ENCODE assay signal across 36 cellular contexts in genomic region chr2:110708455-110708854, GRCh38. TPM values are rescaled to one million over a fixed set of nuclear protein-coding genes. Genes with fewer than 3 reads are reported as not detected.
"Had no signal": no experiment of that assay in that cellular context is flagged by ENCODE, and none has a peak within 500 bp of the region (broad histone marks: within the 10 kb centered on the region; RNA-seq: fewer than 3 reads in every experiment).

No MANE protein-coding gene starts in this region.

- H3K27ac Mint-ChIP-seq: activated CD4-positive, alpha-beta memory T cell treated with anti-CD3 and anti-CD28 coated beads, Interleukin-2, amount 10 ng/mL, durations not matched to agents 7 days and 5 days; activated CD4-positive, alpha-beta T cell treated with anti-CD3 and anti-CD28 coated beads for 36 hours; activated CD4-positive, alpha-beta T cell treated with anti-CD3 and anti-CD28 coated beads, Interleukin-2, amount 10 ng/mL, durations not matched to agents 7 days and 5 days; activated CD8-positive, alpha-beta memory T cell treated with anti-CD3 and anti-CD28 coated beads, Interleukin-2, amount 10 ng/mL, durations not matched to agents 7 days and 5 days; activated CD8-positive, alpha-beta T cell treated with anti-CD3 and anti-CD28 coated beads, Interleukin-2, amount 10 ng/mL, durations not matched to agents 7 days and 5 days; activated naive CD4-positive, alpha-beta T cell treated with anti-CD3 and anti-CD28 coated beads, Interleukin-2, amount 10 ng/mL, durations not matched to agents 7 days and 5 days; activated naive CD4-positive, alpha-beta T cell treated with anti-CD3 and anti-CD28 coated beads, Interleukin-2, amount 50 U/mL, for 24 hours; activated naive CD8-positive, alpha-beta T cell; activated naive CD8-positive, alpha-beta T cell treated with anti-CD3 and anti-CD28 coated beads, Interleukin-2, amount 10 ng/mL, durations not matched to agents 7 days and 5 days; activated naive CD8-positive, alpha-beta T cell treated with anti-CD3 and anti-CD28 coated beads, Interleukin-2, amount 50 U/mL, for 24 hours; activated T-cell treated with anti-CD3 and anti-CD28 coated beads, Interleukin-2, amount 50 U/mL, for 24 hours; activated T-helper 2 cell treated with anti-CD3 and anti-CD28 coated beads, Interferon-gamma antibody, Interleukin-2, Interleukin-4, amounts not matched to agents 10 μg/mL and 5 μg/mL and 100 μg/mL, durations not matched to agents 14 hours and 24 hours and 36 hours; brain; T-helper 1 cell treated with Interleukin-12 subunit alpha and Interleukin-12 subunit beta and Interleukin-4 antibody, amounts not matched to agents 30 μg/mL and 1 μg/mL, for 36 hours; T-helper 2 cell treated with Interferon-gamma antibody and Interleukin-4, amounts not matched to agents 5 μg/mL and 100 μg/mL, for 36 hours had no signal

- H3K4me3 Mint-ChIP-seq: activated CD4-positive, alpha-beta memory T cell treated with anti-CD3 and anti-CD28 coated beads, Interleukin-2, amount 10 ng/mL, durations not matched to agents 7 days and 5 days; activated CD4-positive, alpha-beta T cell treated with anti-CD3 and anti-CD28 coated beads for 36 hours; activated CD4-positive, alpha-beta T cell treated with anti-CD3 and anti-CD28 coated beads, Interleukin-2, amount 10 ng/mL, durations not matched to agents 7 days and 5 days; activated CD8-positive, alpha-beta memory T cell treated with anti-CD3 and anti-CD28 coated beads, Interleukin-2, amount 10 ng/mL, durations not matched to agents 7 days and 5 days; activated CD8-positive, alpha-beta T cell treated with anti-CD3 and anti-CD28 coated beads, Interleukin-2, amount 10 ng/mL, durations not matched to agents 7 days and 5 days; activated naive CD4-positive, alpha-beta T cell treated with anti-CD3 and anti-CD28 coated beads, Interleukin-2, amount 10 ng/mL, durations not matched to agents 7 days and 5 days; activated naive CD4-positive, alpha-beta T cell treated with anti-CD3 and anti-CD28 coated beads, Interleukin-2, amount 50 U/mL, for 24 hours; activated naive CD8-positive, alpha-beta T cell; activated naive CD8-positive, alpha-beta T cell treated with anti-CD3 and anti-CD28 coated beads, Interleukin-2, amount 10 ng/mL, durations not matched to agents 7 days and 5 days; activated naive CD8-positive, alpha-beta T cell treated with anti-CD3 and anti-CD28 coated beads, Interleukin-2, amount 50 U/mL, for 24 hours; activated T-cell treated with anti-CD3 and anti-CD28 coated beads, Interleukin-2, amount 50 U/mL, for 24 hours; brain; central memory CD8-positive, alpha-beta T cell; T-helper 1 cell treated with Interleukin-12 subunit alpha and Interleukin-12 subunit beta and Interleukin-4 antibody, amounts not matched to agents 30 μg/mL and 1 μg/mL, for 36 hours; T-helper 2 cell treated with Interferon-gamma antibody and Interleukin-4, amounts not matched to agents 5 μg/mL and 100 μg/mL, for 36 hours had no signal

- H3K9me3 Mint-ChIP-seq: activated CD4-positive, alpha-beta memory T cell treated with anti-CD3 and anti-CD28 coated beads, Interleukin-2, amount 10 ng/mL, durations not matched to agents 7 days and 5 days; activated CD4-positive, alpha-beta T cell treated with anti-CD3 and anti-CD28 coated beads, Interleukin-2, amount 10 ng/mL, durations not matched to agents 7 days and 5 days; activated naive CD4-positive, alpha-beta T cell treated with anti-CD3 and anti-CD28 coated beads, Interleukin-2, amount 10 ng/mL, durations not matched to agents 7 days and 5 days; activated naive CD4-positive, alpha-beta T cell treated with anti-CD3 and anti-CD28 coated beads, Interleukin-2, amount 50 U/mL, for 24 hours; activated naive CD8-positive, alpha-beta T cell treated with anti-CD3 and anti-CD28 coated beads, Interleukin-2, amount 10 ng/mL, durations not matched to agents 7 days and 5 days; activated naive CD8-positive, alpha-beta T cell treated with anti-CD3 and anti-CD28 coated beads, Interleukin-2, amount 50 U/mL, for 24 hours; activated T-cell treated with anti-CD3 and anti-CD28 coated beads, Interleukin-2, amount 50 U/mL, for 24 hours; activated T-helper 2 cell treated with anti-CD3 and anti-CD28 coated beads, Interferon-gamma antibody, Interleukin-2, Interleukin-4, amounts not matched to agents 10 μg/mL and 5 μg/mL and 100 μg/mL, durations not matched to agents 14 hours and 24 hours and 36 hours; brain; central memory CD8-positive, alpha-beta T cell; T-helper 1 cell treated with Interleukin-12 subunit alpha and Interleukin-12 subunit beta and Interleukin-4 antibody, amounts not matched to agents 30 μg/mL and 1 μg/mL, for 36 hours; T-helper 2 cell treated with Interferon-gamma antibody and Interleukin-4, amounts not matched to agents 5 μg/mL and 100 μg/mL, for 36 hours had no signal

- H3K36me3 Mint-ChIP-seq: activated CD8-positive, alpha-beta memory T cell treated with anti-CD3 and anti-CD28 coated beads, Interleukin-2, amount 10 ng/mL, durations not matched to agents 7 days and 5 days; activated naive CD4-positive, alpha-beta T cell treated with anti-CD3 and anti-CD28 coated beads, Interleukin-2, amount 10 ng/mL, durations not matched to agents 7 days and 5 days; activated naive CD4-positive, alpha-beta T cell treated with anti-CD3 and anti-CD28 coated beads, Interleukin-2, amount 50 U/mL, for 24 hours; activated naive CD8-positive, alpha-beta T cell; activated naive CD8-positive, alpha-beta T cell treated with anti-CD3 and anti-CD28 coated beads, Interleukin-2, amount 10 ng/mL, durations not matched to agents 7 days and 5 days; brain had no signal

- ATAC-seq: activated CD4-positive, alpha-beta T cell treated with anti-CD3 and anti-CD28 coated beads for 36 hours; activated CD4-positive, CD25-positive, alpha-beta regulatory T cell treated with anti-CD3 and anti-CD28 coated beads, Interleukin-2, amount 50 U/mL, for 24 hours; activated CD8-positive, alpha-beta memory T cell treated with anti-CD3 and anti-CD28 coated beads, Interleukin-2, amount 10 ng/mL, durations not matched to agents 7 days and 5 days; activated CD8-positive, alpha-beta T cell treated with anti-CD3 and anti-CD28 coated beads, Interleukin-2, amount 10 ng/mL, durations not matched to agents 7 days and 5 days; activated naive CD8-positive, alpha-beta T cell treated with anti-CD3 and anti-CD28 coated beads, Interleukin-2, amount 50 U/mL, for 24 hours had no signal

- H3K4me1 Mint-ChIP-seq: activated CD4-positive, alpha-beta T cell treated with anti-CD3 and anti-CD28 coated beads for 36 hours; activated CD4-positive, alpha-beta T cell treated with anti-CD3 and anti-CD28 coated beads, Interleukin-2, amount 10 ng/mL, durations not matched to agents 7 days and 5 days; activated naive CD4-positive, alpha-beta T cell treated with anti-CD3 and anti-CD28 coated beads, Interleukin-2, amount 10 ng/mL, durations not matched to agents 7 days and 5 days; activated naive CD4-positive, alpha-beta T cell treated with anti-CD3 and anti-CD28 coated beads, Interleukin-2, amount 50 U/mL, for 24 hours; activated naive CD8-positive, alpha-beta T cell treated with anti-CD3 and anti-CD28 coated beads, Interleukin-2, amount 50 U/mL, for 24 hours; brain; central memory CD8-positive, alpha-beta T cell had no signal

- DNase-seq: activated CD4-positive, alpha-beta memory T cell treated with anti-CD3 and anti-CD28 coated beads, Interleukin-2, amount 10 ng/mL, durations not matched to agents 7 days and 5 days; activated CD4-positive, alpha-beta T cell treated with anti-CD3 and anti-CD28 coated beads for 1 hour; activated CD4-positive, alpha-beta T cell treated with anti-CD3 and anti-CD28 coated beads for 36 hours; activated CD4-positive, alpha-beta T cell treated with anti-CD3 and anti-CD28 coated beads for 48 hours; activated CD4-positive, alpha-beta T cell treated with anti-CD3 and anti-CD28 coated beads, Interleukin-2, amount 10 ng/mL, durations not matched to agents 7 days and 5 days; activated CD4-positive, alpha-beta T cell treated with anti-CD3 and anti-CD28 coated beads, Interleukin-2, amount 50 U/mL, for 48 hours; activated CD4-positive, CD25-positive, alpha-beta regulatory T cell; activated CD8-positive, alpha-beta memory T cell treated with anti-CD3 and anti-CD28 coated beads for 24 hours; activated CD8-positive, alpha-beta memory T cell treated with anti-CD3 and anti-CD28 coated beads, Interleukin-2, amount 10 ng/mL, durations not matched to agents 7 days and 5 days; activated CD8-positive, alpha-beta memory T cell treated with anti-CD3 and anti-CD28 coated beads, Interleukin-2, amount 50 U/mL, for 48 hours; activated CD8-positive, alpha-beta T cell treated with anti-CD3 and anti-CD28 coated beads, Interleukin-2, amount 10 ng/mL, durations not matched to agents 7 days and 5 days; activated effector memory CD4-positive, alpha-beta T cell treated with Interleukin-2 at 50 U/mL for 16 hours; activated gamma-delta T cell; activated naive CD4-positive, alpha-beta T cell treated with anti-CD3 and anti-CD28 coated beads, Interleukin-2, amount 10 ng/mL, durations not matched to agents 7 days and 5 days; activated naive CD4-positive, alpha-beta T cell treated with Interleukin-2 at 50 U/mL for 16 hours; activated naive CD8-positive, alpha-beta T cell treated with anti-CD3 and anti-CD28 coated beads, Interleukin-2, amount 10 ng/mL, durations not matched to agents 7 days and 5 days; activated naive CD8-positive, alpha-beta T cell treated with anti-CD3 and anti-CD28 coated beads, Interleukin-2, amount 50 U/mL, for 24 hours; activated T-cell treated with anti-CD3 and anti-CD28 coated beads, Interleukin-2, amount 50 U/mL, for 24 hours; activated T-cell treated with anti-CD3 and anti-CD28 coated beads, Interleukin-2, amount 50 U/mL, for 48 hours; amygdala; anterior cingulate cortex; caudate nucleus; cerebellar nuclear complex; T-helper 2 cell; T-helper 9 cell had no signal

RNA-seq across cellular contexts. Expression of gene ACOXL, which starts 23.9 kb away (rescaled TPM):
- total RNA-seq: activated CD8-positive, alpha-beta T cell treated with anti-CD3 and anti-CD28 coated beads, Interleukin-2, amount 10 ng/mL, durations not matched to agents 7 days and 5 days; activated naive CD8-positive, alpha-beta T cell treated with anti-CD3 and anti-CD28 coated beads, Interleukin-2, amount 10 ng/mL, durations not matched to agents 7 days and 5 days; ascending aorta; bronchial epithelial cell; chondrocyte had no signal

RNA-seq across cellular contexts. Expression of gene BUB1, which starts 30.6 kb away (rescaled TPM):
- total RNA-seq: ascending aorta had no signal
